Comparison of ENCODE assay signal across 8 cellular contexts in genomic region chr3:172159962-172160538, GRCh38.
DNase-seq lines count a peak whose midpoint lies in the region; ATAC-seq and TF ChIP-seq lines count a peak whose summit lies in the region.

No MANE protein-coding gene starts in this region.

- TF ChIP-seq POLR2A in stomach (IDR thresholded peaks at IDR 0.05) (no peak), erythroblast (IDR thresholded peaks at IDR 0.05; ENCODE audit: low read length) (no peak)

- DNase-seq in KBM-7, result peak; percentile 76
- peak; percentile 83 for DNase-seq in astrocyte of the hippocampus (ENCODE audit: low read depth, low spot score)
- no peak for DNase-seq in immature natural killer cell
- no peak for DNase-seq in stomach
- DNase-seq in erythroblast (lab: John Stamatoyannopoulos, UW), result no peak
- DNase-seq in SHP77 (lab: John Stamatoyannopoulos, UW), result no peak

- peaks cover 0 to 2% (median 0%) of the 10 kb centered on the region in 3 donors for H3K27me3 Mint-ChIP-seq in immature natural killer cell (ENCODE audit: low read depth in 3 of 3)

- H3K27ac ChIP-seq in stomach, result peak overlapping the region in 4 of 5 donors; percentile 23 to 71 (median 37)

- no peak for ATAC-seq in GM18873 (IDR thresholded peaks at IDR 0.05; ENCODE audit: low FRiP score, unreplicated experiment)
- ATAC-seq in HG02763 (IDR thresholded peaks at IDR 0.05; ENCODE audit: unreplicated experiment), result no peak

- H3K4me1 Mint-ChIP-seq in immature natural killer cell, result peaks cover 80 to 94% of the 10 kb centered on the region in 2 donors

- H3K4me3 Mint-ChIP-seq in immature natural killer cell, result peak overlapping the region in 3 of 5 donors; percentile 15 to 55 (median 43)

- H3K9me3 ChIP-seq in stomach, result no peaks in the 10 kb centered on the region

- peak overlapping the region; percentile 15 to 90 (median 47) for H3K27ac Mint-ChIP-seq in immature natural killer cell

- 39 to 62% (median 49%) methylated on average over 4 of the region's 4 CpGs for WGBS in stomach, 5 donors

- peaks cover 0 to 4% (median 0%) of the 10 kb centered on the region in 4 donors for H3K36me3 ChIP-seq in stomach

- H3K4me1 ChIP-seq in stomach, result peaks cover 29 to 56% (median 43%) of the 10 kb centered on the region in 4 donors

- in situ Hi-C loops in KBM-7 (cut with MboI; ENCODE audit: low pct_unique_long_range_greater_than_20kb, low sequenced_read_pairs), result no loop called here

- H3K27me3 ChIP-seq in stomach, result no peaks in the 10 kb centered on the region

- no peak for TF ChIP-seq EP300 in stomach (IDR thresholded peaks at IDR 0.05)

- no peak for TF ChIP-seq CTCF in stomach (IDR thresholded peaks at IDR 0.05)

- H3K36me3 Mint-ChIP-seq in immature natural killer cell, result peaks cover 0 to 4% (median 0%) of the 10 kb centered on the region in 3 donors

- no peaks in the 10 kb centered on the region for H3K9me3 Mint-ChIP-seq in immature natural killer cell

- intact Hi-C loops in stomach (cut with DNase I; ENCODE audit: low total_unique reads), result no loop called here

- no peak overlapping the region for H3K4me3 ChIP-seq in stomach

Comparison
In these comparisons a context has a peak if more than half of its experiments do, and no peak if none do; other contexts are left out.
1. DNase-seq: peak in KBM-7 (single experiment) and astrocyte of the hippocampus (single experiment); none in immature natural killer cell (0 of 3), stomach (single experiment), erythroblast (0 of 2) and SHP77 (0 of 2).